ENCODE assay signal across 22 cellular contexts in the genomic region with DNA sequence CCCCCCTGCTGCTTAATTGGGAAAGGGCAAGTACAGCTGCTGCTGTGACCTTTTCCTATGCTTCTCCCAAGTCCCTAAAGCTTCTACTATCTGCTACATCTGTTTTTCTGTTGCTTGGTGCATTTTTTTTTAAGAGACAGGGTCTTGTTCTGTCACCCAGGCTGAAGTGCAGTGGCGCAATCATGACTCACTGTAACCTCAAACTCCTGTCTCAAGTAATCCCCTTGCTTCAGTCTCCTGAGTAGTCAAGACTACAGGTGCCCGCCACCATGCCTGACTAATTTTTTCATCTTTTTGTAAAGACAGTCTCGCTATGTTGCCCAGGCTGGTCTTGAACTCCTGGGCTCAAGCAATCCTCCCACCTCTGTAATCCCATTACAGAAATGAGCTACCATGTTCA. TPM values are rescaled to one million over a fixed set of nuclear protein-coding genes. Genes with fewer than 3 reads are reported as not detected.
A peak's percentile ranks its signal among the peaks of the same experiment; 100 is the strongest.
DNase-seq lines count a peak whose midpoint lies in the region; ATAC-seq and TF ChIP-seq lines count a peak whose summit lies in the region.
"Had no signal": no experiment of that assay in that cellular context is flagged by ENCODE, and none has a peak within 500 bp of the region (broad histone marks: within the 10 kb centered on the region; RNA-seq: fewer than 3 reads in every experiment).

No MANE protein-coding gene starts in this region.

- H3K9me3 ChIP-seq in PC-3 (ENCODE audit: low read length) (no peaks in the 10 kb centered on the region), T-helper 17 cell (ENCODE audit: control insufficient read depth, low read length, poor library complexity, severe bottlenecking) (no peaks in the 10 kb centered on the region)

- no peaks in the 10 kb centered on the region for H3K79me2 ChIP-seq in PC-3 (ENCODE audit: low read length)

- no peaks in the 10 kb centered on the region for H3F3A ChIP-seq in PC-3 (ENCODE audit: low read length, unreplicated experiment)

- H3K4me3 ChIP-seq in HL-60 (replicated peaks; ENCODE audit: insufficient read depth, low read length) = no peak overlapping the region
- H3K4me3 ChIP-seq in PC-3 (ENCODE audit: low read length) = no peak overlapping the region

- intact Hi-C loops in PC-3 (cut with micrococcal nuclease) = no loop called here

- H3K27me3 ChIP-seq in HL-60 (ENCODE audit: insufficient read depth, poor library complexity, severe bottlenecking) (no peaks in the 10 kb centered on the region), PC-3 (ENCODE audit: low read length) (no peaks in the 10 kb centered on the region)

- no peak overlapping the region for H3K27ac Mint-ChIP-seq in T-helper 17 cell
- H3K27ac Mint-ChIP-seq: memory B cell; naive thymus-derived CD4-positive, alpha-beta T cell had no signal

- H3K9ac ChIP-seq in PC-3 (ENCODE audit: low read length) = no peak overlapping the region

- peaks cover 19% of the 10 kb centered on the region for H3K27me3 Mint-ChIP-seq in T-helper 17 cell

- DNase-seq in Daoy (ENCODE audit: low read depth) (peak; percentile 22), HL-60 (ENCODE audit: low read depth in 1 of 2, low spot score in 1 of 2) (peak; percentile 63 to 81), PC-3 (peak; percentile 18), islet precursor cell (peak; percentile 72), T-helper 17 cell (no peak), germinal center (ENCODE audit: low spot score) (no peak)
- DNase-seq: activated CD4-positive, alpha-beta T cell treated with anti-CD3 and anti-CD28 coated beads for 1 hour; activated effector memory CD4-positive, alpha-beta T cell treated with Interleukin-2 at 50 U/mL for 16 hours; amygdala; cerebellar nuclear complex; EL; hippocampal formation; naive thymus-derived CD4-positive, alpha-beta T cell; NCI-H2227 treated with DMSO at 0.1 percent for 48 hours; posterior cingulate gyrus; SHP77; stimulated activated CD4-positive, alpha-beta T cell treated with anti-CD3 and anti-CD28 coated beads, Interleukin-2, amount 100 ng/mL, for 48 hours had no signal

- POLR2A ChIA-PET in PC-3 (lab: Charles Lee; ENCODE audit: unreplicated experiment) = no interaction called here

- H3K4me1 ChIP-seq in PC-3 (ENCODE audit: insufficient read depth, low read length) = no peaks in the 10 kb centered on the region

- CTCF ChIA-PET in PC-3 (lab: Charles Lee) = no interaction called here

- H2AFZ ChIP-seq in PC-3 (ENCODE audit: low read length) = no peak overlapping the region

- no peak overlapping the region for H3K4me2 ChIP-seq in PC-3 (ENCODE audit: low read length)

- H3K4me3 Mint-ChIP-seq in T-helper 17 cell = no peak overlapping the region
- H3K4me3 Mint-ChIP-seq: memory B cell; naive thymus-derived CD4-positive, alpha-beta T cell had no signal

- H3K36me3 ChIP-seq in PC-3 (ENCODE audit: low read depth, low read length) = no peaks in the 10 kb centered on the region

- BruUV-seq in PC-3 (replicated peaks; lab: Mats Ljungman, UMichigan) = no TSS peak

- H4K20me1 ChIP-seq in PC-3 (ENCODE audit: low read length) = no peaks in the 10 kb centered on the region

- H3K36me3 Mint-ChIP-seq in T-helper 17 cell (ENCODE audit: low read depth) = no peaks in the 10 kb centered on the region
- H3K36me3 Mint-ChIP-seq: memory B cell had no signal

- ATAC-seq in PC-3 = no peak
- no peak for ATAC-seq in esophagus mucosa
- ATAC-seq in T-helper 17 cell = no peak
- ATAC-seq: naive thymus-derived CD4-positive, alpha-beta T cell had no signal

- H3K4me1 Mint-ChIP-seq in T-helper 17 cell = no peaks in the 10 kb centered on the region
- H3K4me1 Mint-ChIP-seq: memory B cell; naive thymus-derived CD4-positive, alpha-beta T cell had no signal

- TF ChIP-seq CTCF in HL-60 (IDR thresholded peaks at IDR 0.05; ENCODE audit: insufficient read depth, low read length) = no peak
- no peak for TF ChIP-seq CTCF in PC-3 (conservative IDR thresholded peaks at IDR 0.05; ENCODE audit: low read depth, low read length)

- no peaks in the 10 kb centered on the region for H3K9me2 ChIP-seq in PC-3 (replicated peaks; ENCODE audit: low read length)

- no peak overlapping the region for H3K27ac ChIP-seq in HL-60 (replicated peaks)
- no peak overlapping the region for H3K27ac ChIP-seq in PC-3 (ENCODE audit: low read length)

RNA-seq across cellular contexts. Expression of a gene that starts 39.7 kb away (rescaled TPM):
- total RNA-seq in Daoy (2014; rRNA removed; shearing (Covaris generic)) = 0.11 TPM in 1 of 2 replicates, not detected in the other
- not detected in 2 replicates for total RNA-seq in PC-3 (2014; rRNA removed)
- not detected for total RNA-seq in esophagus mucosa
- not detected for total RNA-seq in T-helper 17 cell
- total RNA-seq: LHCN-M2; skeletal muscle tissue; T-helper 2 cell treated with Interferon-gamma antibody and Interleukin-4, amounts not matched to agents 100 ng/mL and 5 ng/mL, for 36 hours had no signal

Comparison
In these comparisons a context has a peak if more than half of its experiments do, and no peak if none do; other contexts are left out.
1. DNase-seq: peak in Daoy (single experiment), HL-60 (2 of 2), PC-3 (single experiment) and islet precursor cell (single experiment); none in T-helper 17 cell (0 of 3) and germinal center (single experiment).